In the genomic region with DNA sequence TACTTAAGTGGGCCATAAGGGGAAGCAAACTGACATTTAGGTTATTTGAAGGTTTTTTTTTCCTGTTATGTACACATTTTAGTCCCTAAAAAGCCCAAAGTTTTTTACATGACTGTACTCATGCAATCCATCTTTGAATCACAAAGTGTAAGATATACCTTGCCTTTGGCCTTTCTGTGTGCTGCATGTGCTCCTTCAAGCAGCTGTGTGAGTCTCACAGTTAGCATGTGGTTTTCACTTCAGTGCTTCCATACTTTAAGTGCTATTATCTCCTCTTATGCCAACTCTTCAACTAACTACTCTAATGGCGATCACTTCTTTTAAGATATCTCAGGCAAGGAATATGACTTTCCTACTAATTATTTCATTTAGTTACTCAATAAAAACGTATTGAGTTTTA, we compare ENCODE assay signal across 22 cellular contexts.
A peak's percentile ranks its signal among the peaks of the same experiment; 100 is the strongest.
DNase-seq lines count a peak whose midpoint lies in the region; ATAC-seq and TF ChIP-seq lines count a peak whose summit lies in the region.
"Had no signal": no experiment of that assay in that cellular context is flagged by ENCODE, and none has a peak within 500 bp of the region (broad histone marks: within the 10 kb centered on the region; RNA-seq: fewer than 3 reads in every experiment).

No MANE protein-coding gene starts in this region.

- ATAC-seq in HG02642 (IDR thresholded peaks at IDR 0.05; ENCODE audit: poor library complexity, unreplicated experiment), result peak; percentile 41
- ATAC-seq in activated CD8-positive, alpha-beta T cell treated with anti-CD3 and anti-CD28 coated beads, Interleukin-2, amount 10 ng/mL, durations not matched to agents 7 days and 5 days, result no peak
- ATAC-seq: PC-3 had no signal

- H3K4me3 ChIP-seq in OCI-LY7 (ENCODE audit: low read depth, low read length, poor library complexity, severe bottlenecking), result no peak overlapping the region

- H2AFZ ChIP-seq in OCI-LY7 (ENCODE audit: low read length), result no peak overlapping the region

- H3K9me2 ChIP-seq in OCI-LY7 (ENCODE audit: insufficient read depth, low read length), result no peaks in the 10 kb centered on the region

- H3K27ac ChIP-seq in OCI-LY7 (ENCODE audit: low read depth, low read length, poor library complexity, severe bottlenecking), result no peak overlapping the region
- H3K27ac ChIP-seq: C4-2B had no signal

- H3K4me3 Mint-ChIP-seq in T-helper 2 cell treated with Interferon-gamma antibody and Interleukin-4, amounts not matched to agents 5 μg/mL and 100 μg/mL, for 36 hours, result no peak overlapping the region
- H3K4me3 Mint-ChIP-seq in activated CD8-positive, alpha-beta T cell treated with anti-CD3 and anti-CD28 coated beads, Interleukin-2, amount 10 ng/mL, durations not matched to agents 7 days and 5 days, result no peak overlapping the region
- H3K4me3 Mint-ChIP-seq: CD8-positive, alpha-beta memory T cell had no signal

- POLR2A ChIA-PET in OCI-LY7 (lab: Charles Lee), result interaction anchor here (1.0 kb wide), 1 partner anchor 968 kb away, joined by 3 read pairs; no protein-coding TSS in a partner anchor
- POLR2A ChIA-PET in activated CD8-positive, alpha-beta T cell treated with anti-CD3 and anti-CD28 coated beads, Interleukin-2, amount 10 ng/mL, durations not matched to agents 7 days and 5 days (lab: Charles Lee), result no interaction called here

- TF ChIP-seq CTCF in OCI-LY7 (conservative IDR thresholded peaks at IDR 0.05; ENCODE audit: low read length), result no peak

- no peaks in the 10 kb centered on the region for H3K79me2 ChIP-seq in OCI-LY7 (ENCODE audit: insufficient read depth, low read depth, low read length)

- DNase-seq in T-helper 2 cell treated with Interferon-gamma antibody and Interleukin-4, amounts not matched to agents 5 μg/mL and 100 μg/mL, for 36 hours (ENCODE audit: low spot score), result no peak
- DNase-seq in T-helper 2 cell, result no peak
- peak; percentile 25 for DNase-seq in NAMALWA (ENCODE audit: low spot score)
- no peak for DNase-seq in MV-4-11 (lab: John Stamatoyannopoulos, UW)
- DNase-seq in OCI-LY7 (ENCODE audit: low spot score), result no peak
- DNase-seq in activated CD8-positive, alpha-beta T cell treated with anti-CD3 and anti-CD28 coated beads, Interleukin-2, amount 10 ng/mL, durations not matched to agents 7 days and 5 days, result no peak
- DNase-seq: AML-193; Calu3; CD8-positive, alpha-beta memory T cell; DMS153; EL; H7; Kasumi-1; NCI-H1048; NCI-H1417 treated with DMSO at 0.1 percent for 48 hours; NCI-H2029; NCI-H446 treated with DMSO at 0.1 percent for 48 hours; NCI-H526 treated with DMSO at 0.1 percent for 48 hours; PC-3; Right ventricle myocardium superior had no signal

- BruUV-seq in OCI-LY7 (replicated peaks; lab: Mats Ljungman, UMichigan), result no TSS peak

- no peaks in the 10 kb centered on the region for H3K36me3 Mint-ChIP-seq in T-helper 2 cell treated with Interferon-gamma antibody and Interleukin-4, amounts not matched to agents 5 μg/mL and 100 μg/mL, for 36 hours (ENCODE audit: low read depth)
- H3K36me3 Mint-ChIP-seq in activated CD8-positive, alpha-beta T cell treated with anti-CD3 and anti-CD28 coated beads, Interleukin-2, amount 10 ng/mL, durations not matched to agents 7 days and 5 days (ENCODE audit: low read depth), result no peaks in the 10 kb centered on the region
- H3K36me3 Mint-ChIP-seq: CD8-positive, alpha-beta memory T cell had no signal

- H3K9me3 Mint-ChIP-seq in T-helper 2 cell treated with Interferon-gamma antibody and Interleukin-4, amounts not matched to agents 5 μg/mL and 100 μg/mL, for 36 hours, result peaks cover 5% of the 10 kb centered on the region
- H3K9me3 Mint-ChIP-seq in activated CD8-positive, alpha-beta T cell treated with anti-CD3 and anti-CD28 coated beads, Interleukin-2, amount 10 ng/mL, durations not matched to agents 7 days and 5 days (ENCODE audit: insufficient read depth), result peaks cover 5% of the 10 kb centered on the region

- H3K4me1 Mint-ChIP-seq in T-helper 2 cell treated with Interferon-gamma antibody and Interleukin-4, amounts not matched to agents 5 μg/mL and 100 μg/mL, for 36 hours (ENCODE audit: low read depth), result no peaks in the 10 kb centered on the region
- H3K4me1 Mint-ChIP-seq in activated CD8-positive, alpha-beta T cell treated with anti-CD3 and anti-CD28 coated beads, Interleukin-2, amount 10 ng/mL, durations not matched to agents 7 days and 5 days (ENCODE audit: low read depth), result no peaks in the 10 kb centered on the region
- H3K4me1 Mint-ChIP-seq: CD8-positive, alpha-beta memory T cell had no signal

- H3K27me3 Mint-ChIP-seq in T-helper 2 cell treated with Interferon-gamma antibody and Interleukin-4, amounts not matched to agents 5 μg/mL and 100 μg/mL, for 36 hours (ENCODE audit: low read depth), result peaks cover 15% of the 10 kb centered on the region
- no peaks in the 10 kb centered on the region for H3K27me3 Mint-ChIP-seq in activated CD8-positive, alpha-beta T cell treated with anti-CD3 and anti-CD28 coated beads, Interleukin-2, amount 10 ng/mL, durations not matched to agents 7 days and 5 days (ENCODE audit: low read depth)
- H3K27me3 Mint-ChIP-seq: CD8-positive, alpha-beta memory T cell had no signal

- H4K20me1 ChIP-seq in OCI-LY7 (ENCODE audit: insufficient read depth, low read length), result no peaks in the 10 kb centered on the region

- no peak overlapping the region for H3K4me2 ChIP-seq in OCI-LY7 (ENCODE audit: low read length)

- H3K9me3 ChIP-seq in OCI-LY7 (ENCODE audit: low read length), result no peaks in the 10 kb centered on the region

- CTCF ChIA-PET in OCI-LY7 (lab: Charles Lee; ENCODE audit: unreplicated experiment), result no interaction called here
- CTCF ChIA-PET in activated CD8-positive, alpha-beta T cell treated with anti-CD3 and anti-CD28 coated beads, Interleukin-2, amount 10 ng/mL, durations not matched to agents 7 days and 5 days (lab: Charles Lee), result no interaction called here

- H3K4me1 ChIP-seq in OCI-LY7 (ENCODE audit: insufficient read depth, low read length, poor library complexity, severe bottlenecking), result no peaks in the 10 kb centered on the region

- H3K27ac Mint-ChIP-seq in T-helper 2 cell treated with Interferon-gamma antibody and Interleukin-4, amounts not matched to agents 5 μg/mL and 100 μg/mL, for 36 hours, result peak overlapping the region; percentile 4
- no peak overlapping the region for H3K27ac Mint-ChIP-seq in activated CD8-positive, alpha-beta T cell treated with anti-CD3 and anti-CD28 coated beads, Interleukin-2, amount 10 ng/mL, durations not matched to agents 7 days and 5 days
- H3K27ac Mint-ChIP-seq: CD8-positive, alpha-beta memory T cell had no signal

- H3K36me3 ChIP-seq in OCI-LY7 (ENCODE audit: insufficient read depth, low read length), result no peaks in the 10 kb centered on the region

- intact Hi-C loops in OCI-LY7 (cut with micrococcal nuclease; ENCODE audit: unreplicated experiment), result no loop called here
